In the genomic region with DNA sequence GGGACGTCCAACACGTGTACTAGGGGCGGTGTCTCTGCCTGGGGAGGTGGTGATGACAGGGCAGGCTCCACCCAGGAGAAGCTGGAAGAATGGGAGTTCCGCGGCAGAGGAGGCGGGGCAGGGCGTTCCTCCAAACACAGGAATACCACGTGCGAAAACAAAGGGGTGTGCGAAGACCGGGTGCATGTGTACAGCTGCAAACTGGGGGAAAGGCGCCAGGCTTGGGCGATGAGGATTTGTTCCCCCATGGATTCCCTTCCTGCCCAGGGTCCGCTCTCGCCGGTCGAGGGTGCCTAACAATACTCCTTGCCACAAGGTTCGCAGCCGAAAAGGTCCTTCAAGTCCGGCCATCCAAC, we compare ENCODE assay signal across 1 cellular context.
TF ChIP-seq lines count a peak whose summit lies in the region.

No MANE protein-coding gene starts in this region.

TF ChIP-seq in K562, 482 proteins besides CTCF, POLR2A, EP300 and RAD21 (continues in another document):
- no peak for TF ChIP-seq SMAD3 (CRISPR knock-in tag; conservative IDR thresholded peaks at IDR 0.05)
- no peak for TF ChIP-seq MTF1 (CRISPR knock-in tag; IDR thresholded peaks at IDR 0.05; ENCODE audit: borderline replicate concordance)
- TF ChIP-seq FOXA3 (CRISPR knock-in tag; conservative IDR thresholded peaks at IDR 0.05 in 1 of 2, IDR thresholded peaks at IDR 0.05 in 1 of 2), result 0 out of 4 replicates have a peak, but pooled peaks of 1 of the 2 experiments have one; percentile 37
- no peak for TF ChIP-seq SMAD4 (CRISPR knock-in tag; conservative IDR thresholded peaks at IDR 0.05)
- TF ChIP-seq KDM1A (IDR thresholded peaks at IDR 0.05), result no peak
- no peak for TF ChIP-seq EGR1 (conservative IDR thresholded peaks at IDR 0.05)
- peak; percentile 86 for TF ChIP-seq KLF13 (tag; IDR thresholded peaks at IDR 0.05; ENCODE audit: borderline replicate concordance, low read depth)
- TF ChIP-seq, protein P1, sequence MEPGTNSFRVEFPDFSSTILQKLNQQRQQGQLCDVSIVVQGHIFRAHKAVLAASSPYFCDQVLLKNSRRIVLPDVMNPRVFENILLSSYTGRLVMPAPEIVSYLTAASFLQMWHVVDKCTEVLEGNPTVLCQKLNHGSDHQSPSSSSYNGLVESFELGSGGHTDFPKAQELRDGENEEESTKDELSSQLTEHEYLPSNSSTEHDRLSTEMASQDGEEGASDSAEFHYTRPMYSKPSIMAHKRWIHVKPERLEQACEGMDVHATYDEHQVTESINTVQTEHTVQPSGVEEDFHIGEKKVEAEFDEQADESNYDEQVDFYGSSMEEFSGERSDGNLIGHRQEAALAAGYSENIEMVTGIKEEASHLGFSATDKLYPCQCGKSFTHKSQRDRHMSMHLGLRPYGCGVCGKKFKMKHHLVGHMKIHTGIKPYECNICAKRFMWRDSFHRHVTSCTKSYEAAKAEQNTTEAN (CRISPR knock-in tag; IDR thresholded peaks at IDR 0.05), result no peak
- TF ChIP-seq, protein P2, sequence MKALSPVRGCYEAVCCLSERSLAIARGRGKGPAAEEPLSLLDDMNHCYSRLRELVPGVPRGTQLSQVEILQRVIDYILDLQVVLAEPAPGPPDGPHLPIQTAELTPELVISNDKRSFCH (CRISPR knock-in tag; IDR thresholded peaks at IDR 0.05), result no peak
- TF ChIP-seq, protein P2 (tag; IDR thresholded peaks at IDR 0.05), result peak; percentile 64
- TF ChIP-seq HNRNPH1 (optimal IDR thresholded peaks at IDR 0.05; ENCODE audit: low read depth, low read length), result no peak
- TF ChIP-seq, protein P3, sequence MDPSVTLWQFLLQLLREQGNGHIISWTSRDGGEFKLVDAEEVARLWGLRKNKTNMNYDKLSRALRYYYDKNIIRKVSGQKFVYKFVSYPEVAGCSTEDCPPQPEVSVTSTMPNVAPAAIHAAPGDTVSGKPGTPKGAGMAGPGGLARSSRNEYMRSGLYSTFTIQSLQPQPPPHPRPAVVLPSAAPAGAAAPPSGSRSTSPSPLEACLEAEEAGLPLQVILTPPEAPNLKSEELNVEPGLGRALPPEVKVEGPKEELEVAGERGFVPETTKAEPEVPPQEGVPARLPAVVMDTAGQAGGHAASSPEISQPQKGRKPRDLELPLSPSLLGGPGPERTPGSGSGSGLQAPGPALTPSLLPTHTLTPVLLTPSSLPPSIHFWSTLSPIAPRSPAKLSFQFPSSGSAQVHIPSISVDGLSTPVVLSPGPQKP (CRISPR knock-in tag; IDR thresholded peaks at IDR 0.05), result no peak
- no peak for TF ChIP-seq MCM3 (IDR thresholded peaks at IDR 0.05)
- TF ChIP-seq, protein P4, sequence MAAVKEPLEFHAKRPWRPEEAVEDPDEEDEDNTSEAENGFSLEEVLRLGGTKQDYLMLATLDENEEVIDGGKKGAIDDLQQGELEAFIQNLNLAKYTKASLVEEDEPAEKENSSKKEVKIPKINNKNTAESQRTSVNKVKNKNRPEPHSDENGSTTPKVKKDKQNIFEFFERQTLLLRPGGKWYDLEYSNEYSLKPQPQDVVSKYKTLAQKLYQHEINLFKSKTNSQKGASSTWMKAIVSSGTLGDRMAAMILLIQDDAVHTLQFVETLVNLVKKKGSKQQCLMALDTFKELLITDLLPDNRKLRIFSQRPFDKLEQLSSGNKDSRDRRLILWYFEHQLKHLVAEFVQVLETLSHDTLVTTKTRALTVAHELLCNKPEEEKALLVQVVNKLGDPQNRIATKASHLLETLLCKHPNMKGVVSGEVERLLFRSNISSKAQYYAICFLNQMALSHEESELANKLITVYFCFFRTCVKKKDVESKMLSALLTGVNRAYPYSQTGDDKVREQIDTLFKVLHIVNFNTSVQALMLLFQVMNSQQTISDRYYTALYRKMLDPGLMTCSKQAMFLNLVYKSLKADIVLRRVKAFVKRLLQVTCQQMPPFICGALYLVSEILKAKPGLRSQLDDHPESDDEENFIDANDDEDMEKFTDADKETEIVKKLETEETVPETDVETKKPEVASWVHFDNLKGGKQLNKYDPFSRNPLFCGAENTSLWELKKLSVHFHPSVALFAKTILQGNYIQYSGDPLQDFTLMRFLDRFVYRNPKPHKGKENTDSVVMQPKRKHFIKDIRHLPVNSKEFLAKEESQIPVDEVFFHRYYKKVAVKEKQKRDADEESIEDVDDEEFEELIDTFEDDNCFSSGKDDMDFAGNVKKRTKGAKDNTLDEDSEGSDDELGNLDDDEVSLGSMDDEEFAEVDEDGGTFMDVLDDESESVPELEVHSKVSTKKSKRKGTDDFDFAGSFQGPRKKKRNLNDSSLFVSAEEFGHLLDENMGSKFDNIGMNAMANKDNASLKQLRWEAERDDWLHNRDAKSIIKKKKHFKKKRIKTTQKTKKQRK (IDR thresholded peaks at IDR 0.05; ENCODE audit: borderline replicate concordance, low read depth, low read length), result no peak
- no peak for TF ChIP-seq NFE2 (IDR thresholded peaks at IDR 0.05; ENCODE audit: low read depth)
- TF ChIP-seq DACH1 (IDR thresholded peaks at IDR 0.05; ENCODE audit: partially characterized antibody), result no peak
- no peak for TF ChIP-seq ARHGAP35 (IDR thresholded peaks at IDR 0.05; ENCODE audit: partially characterized antibody)
- TF ChIP-seq, protein P5, sequence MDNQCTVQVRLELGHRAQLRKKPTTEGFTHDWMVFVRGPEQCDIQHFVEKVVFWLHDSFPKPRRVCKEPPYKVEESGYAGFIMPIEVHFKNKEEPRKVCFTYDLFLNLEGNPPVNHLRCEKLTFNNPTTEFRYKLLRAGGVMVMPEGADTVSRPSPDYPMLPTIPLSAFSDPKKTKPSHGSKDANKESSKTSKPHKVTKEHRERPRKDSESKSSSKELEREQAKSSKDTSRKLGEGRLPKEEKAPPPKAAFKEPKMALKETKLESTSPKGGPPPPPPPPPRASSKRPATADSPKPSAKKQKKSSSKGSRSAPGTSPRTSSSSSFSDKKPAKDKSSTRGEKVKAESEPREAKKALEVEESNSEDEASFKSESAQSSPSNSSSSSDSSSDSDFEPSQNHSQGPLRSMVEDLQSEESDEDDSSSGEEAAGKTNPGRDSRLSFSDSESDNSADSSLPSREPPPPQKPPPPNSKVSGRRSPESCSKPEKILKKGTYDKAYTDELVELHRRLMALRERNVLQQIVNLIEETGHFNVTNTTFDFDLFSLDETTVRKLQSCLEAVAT (IDR thresholded peaks at IDR 0.05), result no peak
- TF ChIP-seq KLF1 (tag; IDR thresholded peaks at IDR 0.05), result 0 out of 2 replicates have a peak, but pooled peaks have one; percentile 27
- no peak for TF ChIP-seq ZNF217 (CRISPR knock-in tag; IDR thresholded peaks at IDR 0.05)
- TF ChIP-seq MECOM (CRISPR knock-in tag; IDR thresholded peaks at IDR 0.05), result 0 out of 2 replicates have a peak, but pooled peaks have one; percentile 26
- no peak; the same call in 1 of the 2 replicates for TF ChIP-seq GABPA (tag; conservative IDR thresholded peaks at IDR 0.05; ENCODE audit: low read depth)
- TF ChIP-seq ADNP (tag; IDR thresholded peaks at IDR 0.05), result no peak
- TF ChIP-seq ZNF780A (CRISPR knock-in tag; IDR thresholded peaks at IDR 0.05), result no peak
- TF ChIP-seq ZBTB17 (CRISPR knock-in tag; IDR thresholded peaks at IDR 0.05), result no peak
- TF ChIP-seq, protein P6, sequence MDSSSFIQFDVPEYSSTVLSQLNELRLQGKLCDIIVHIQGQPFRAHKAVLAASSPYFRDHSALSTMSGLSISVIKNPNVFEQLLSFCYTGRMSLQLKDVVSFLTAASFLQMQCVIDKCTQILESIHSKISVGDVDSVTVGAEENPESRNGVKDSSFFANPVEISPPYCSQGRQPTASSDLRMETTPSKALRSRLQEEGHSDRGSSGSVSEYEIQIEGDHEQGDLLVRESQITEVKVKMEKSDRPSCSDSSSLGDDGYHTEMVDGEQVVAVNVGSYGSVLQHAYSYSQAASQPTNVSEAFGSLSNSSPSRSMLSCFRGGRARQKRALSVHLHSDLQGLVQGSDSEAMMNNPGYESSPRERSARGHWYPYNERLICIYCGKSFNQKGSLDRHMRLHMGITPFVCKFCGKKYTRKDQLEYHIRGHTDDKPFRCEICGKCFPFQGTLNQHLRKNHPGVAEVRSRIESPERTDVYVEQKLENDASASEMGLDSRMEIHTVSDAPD (CRISPR knock-in tag; IDR thresholded peaks at IDR 0.05), result no peak
- no peak for TF ChIP-seq ATF1 (CRISPR knock-in tag; IDR thresholded peaks at IDR 0.05)
- TF ChIP-seq ATF1 (tag; IDR thresholded peaks at IDR 0.05), result 0 out of 2 replicates have a peak, but pooled peaks have one; percentile 16
- TF ChIP-seq IFI16 (CRISPR knock-in tag; IDR thresholded peaks at IDR 0.05), result no peak
- TF ChIP-seq BHLHE40 (IDR thresholded peaks at IDR 0.05; ENCODE audit: low read length), result peak; percentile 50; the same call in 1 of the 2 replicates
- no peak for TF ChIP-seq HNRNPL (IDR thresholded peaks at IDR 0.05; ENCODE audit: low read depth, low read length)
- TF ChIP-seq, protein P7, sequence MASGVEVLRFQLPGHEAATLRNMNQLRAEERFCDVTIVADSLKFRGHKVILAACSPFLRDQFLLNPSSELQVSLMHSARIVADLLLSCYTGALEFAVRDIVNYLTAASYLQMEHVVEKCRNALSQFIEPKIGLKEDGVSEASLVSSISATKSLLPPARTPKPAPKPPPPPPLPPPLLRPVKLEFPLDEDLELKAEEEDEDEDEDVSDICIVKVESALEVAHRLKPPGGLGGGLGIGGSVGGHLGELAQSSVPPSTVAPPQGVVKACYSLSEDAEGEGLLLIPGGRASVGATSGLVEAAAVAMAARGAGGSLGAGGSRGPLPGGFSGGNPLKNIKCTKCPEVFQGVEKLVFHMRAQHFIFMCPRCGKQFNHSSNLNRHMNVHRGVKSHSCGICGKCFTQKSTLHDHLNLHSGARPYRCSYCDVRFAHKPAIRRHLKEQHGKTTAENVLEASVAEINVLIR (CRISPR knock-in tag; IDR thresholded peaks at IDR 0.05), result no peak
- TF ChIP-seq, protein P8, sequence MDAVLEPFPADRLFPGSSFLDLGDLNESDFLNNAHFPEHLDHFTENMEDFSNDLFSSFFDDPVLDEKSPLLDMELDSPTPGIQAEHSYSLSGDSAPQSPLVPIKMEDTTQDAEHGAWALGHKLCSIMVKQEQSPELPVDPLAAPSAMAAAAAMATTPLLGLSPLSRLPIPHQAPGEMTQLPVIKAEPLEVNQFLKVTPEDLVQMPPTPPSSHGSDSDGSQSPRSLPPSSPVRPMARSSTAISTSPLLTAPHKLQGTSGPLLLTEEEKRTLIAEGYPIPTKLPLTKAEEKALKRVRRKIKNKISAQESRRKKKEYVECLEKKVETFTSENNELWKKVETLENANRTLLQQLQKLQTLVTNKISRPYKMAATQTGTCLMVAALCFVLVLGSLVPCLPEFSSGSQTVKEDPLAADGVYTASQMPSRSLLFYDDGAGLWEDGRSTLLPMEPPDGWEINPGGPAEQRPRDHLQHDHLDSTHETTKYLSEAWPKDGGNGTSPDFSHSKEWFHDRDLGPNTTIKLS (IDR thresholded peaks at IDR 0.05; ENCODE audit: borderline replicate concordance, low read depth), result no peak
- no peak for TF ChIP-seq TCF3 (CRISPR knock-in tag; IDR thresholded peaks at IDR 0.05)
- no peak for TF ChIP-seq MCM2 (IDR thresholded peaks at IDR 0.05; ENCODE audit: low read depth)
- TF ChIP-seq RB1 (IDR thresholded peaks at IDR 0.05; ENCODE audit: low read depth), result no peak
- peak in 1 of 2 experiments; percentile 98; a peak in 2 of 4 replicates for TF ChIP-seq HDAC1 (IDR thresholded peaks at IDR 0.05)
- no peak for TF ChIP-seq ZNF717 (CRISPR knock-in tag; IDR thresholded peaks at IDR 0.05)
- TF ChIP-seq FOXP1 (CRISPR knock-in tag; IDR thresholded peaks at IDR 0.05), result 0 out of 2 replicates have a peak, but pooled peaks have one; percentile 49
- TF ChIP-seq PHTF2 (CRISPR knock-in tag; IDR thresholded peaks at IDR 0.05), result no peak
- no peak for TF ChIP-seq CBX2 (IDR thresholded peaks at IDR 0.05; ENCODE audit: insufficient read depth, low read length, poor library complexity, severe bottlenecking)
- peak; percentile 33; the same call in 1 of the 2 replicates for TF ChIP-seq CREM (IDR thresholded peaks at IDR 0.05; ENCODE audit: low read depth)
- TF ChIP-seq SOX6 (IDR thresholded peaks at IDR 0.05), result peak; percentile 5; the same call in 1 of the 2 replicates
- TF ChIP-seq ASH1L (IDR thresholded peaks at IDR 0.05; ENCODE audit: borderline replicate concordance, low read depth, partially characterized antibody), result no peak
- TF ChIP-seq CC2D1A (IDR thresholded peaks at IDR 0.05), result no peak
- no peak for TF ChIP-seq HIVEP1 (CRISPR knock-in tag; IDR thresholded peaks at IDR 0.05)
- TF ChIP-seq ZNF431 (CRISPR knock-in tag; IDR thresholded peaks at IDR 0.05), result no peak; the same call in 1 of the 2 replicates
- TF ChIP-seq HDAC2 (IDR thresholded peaks at IDR 0.05), result peak; percentile 85
- TF ChIP-seq PHB (CRISPR knock-in tag; IDR thresholded peaks at IDR 0.05), result no peak
- TF ChIP-seq, protein P9, sequence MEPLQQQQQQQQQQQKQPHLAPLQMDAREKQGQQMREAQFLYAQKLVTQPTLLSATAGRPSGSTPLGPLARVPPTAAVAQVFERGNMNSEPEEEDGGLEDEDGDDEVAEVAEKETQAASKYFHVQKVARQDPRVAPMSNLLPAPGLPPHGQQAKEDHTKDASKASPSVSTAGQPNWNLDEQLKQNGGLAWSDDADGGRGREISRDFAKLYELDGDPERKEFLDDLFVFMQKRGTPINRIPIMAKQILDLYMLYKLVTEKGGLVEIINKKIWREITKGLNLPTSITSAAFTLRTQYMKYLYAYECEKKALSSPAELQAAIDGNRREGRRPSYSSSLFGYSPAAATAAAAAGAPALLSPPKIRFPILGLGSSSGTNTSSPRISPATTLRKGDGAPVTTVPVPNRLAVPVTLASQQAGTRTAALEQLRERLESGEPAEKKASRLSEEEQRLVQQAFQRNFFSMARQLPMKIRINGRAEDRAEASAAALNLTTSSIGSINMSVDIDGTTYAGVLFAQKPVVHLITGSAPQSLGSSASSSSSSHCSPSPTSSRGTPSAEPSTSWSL (CRISPR knock-in tag; IDR thresholded peaks at IDR 0.05; ENCODE audit: borderline replicate concordance), result no peak
- no peak for TF ChIP-seq RBM34 (IDR thresholded peaks at IDR 0.05; ENCODE audit: borderline replicate concordance, insufficient read depth, low read length)
- TF ChIP-seq MAFG (tag; conservative IDR thresholded peaks at IDR 0.05), result no peak
- TF ChIP-seq, protein P10, sequence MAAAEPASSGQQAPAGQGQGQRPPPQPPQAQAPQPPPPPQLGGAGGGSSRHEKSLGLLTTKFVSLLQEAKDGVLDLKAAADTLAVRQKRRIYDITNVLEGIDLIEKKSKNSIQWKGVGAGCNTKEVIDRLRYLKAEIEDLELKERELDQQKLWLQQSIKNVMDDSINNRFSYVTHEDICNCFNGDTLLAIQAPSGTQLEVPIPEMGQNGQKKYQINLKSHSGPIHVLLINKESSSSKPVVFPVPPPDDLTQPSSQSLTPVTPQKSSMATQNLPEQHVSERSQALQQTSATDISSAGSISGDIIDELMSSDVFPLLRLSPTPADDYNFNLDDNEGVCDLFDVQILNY (CRISPR knock-in tag; IDR thresholded peaks at IDR 0.05), result no peak
- TF ChIP-seq BRCA1 (IDR thresholded peaks at IDR 0.05), result no peak
- TF ChIP-seq BRCA1 (CRISPR knock-in tag; IDR thresholded peaks at IDR 0.05), result no peak
